Comparison of ENCODE assay signal across 19 cellular contexts in the genomic region with DNA sequence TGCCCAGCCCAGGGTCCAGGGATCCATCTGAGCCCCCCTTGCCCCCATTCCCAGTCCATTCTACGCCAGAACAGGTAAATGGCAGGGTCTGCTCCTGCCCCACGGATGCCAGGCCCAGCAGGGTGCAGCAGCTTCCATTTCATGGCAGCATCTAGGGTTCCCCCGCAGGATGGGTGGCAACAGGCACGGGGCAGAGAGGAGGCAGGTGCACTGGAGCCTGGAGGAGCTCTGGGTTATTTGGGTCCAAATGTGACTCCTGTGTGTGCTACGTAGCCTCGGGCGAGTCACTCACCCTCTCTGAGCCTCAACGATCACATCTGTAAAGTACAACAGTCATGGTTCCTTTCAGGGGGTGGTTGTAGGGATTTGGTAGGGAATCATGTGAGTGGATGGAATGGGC. TPM values are rescaled to one million over a fixed set of nuclear protein-coding genes. Genes with fewer than 3 reads are reported as not detected.
DNase-seq lines count a peak whose midpoint lies in the region; ATAC-seq, FAIRE-seq and TF ChIP-seq lines count a peak whose summit lies in the region.
"Had no signal": no experiment of that assay in that cellular context is flagged by ENCODE, and none has a peak within 500 bp of the region (broad histone marks: within the 10 kb centered on the region; RNA-seq: fewer than 3 reads in every experiment).

No MANE protein-coding gene starts in this region.

- H3K27ac ChIP-seq in A549 (no peak overlapping the region), DND-41 (ENCODE audit: low read length) (no peak overlapping the region), OCI-LY7 (ENCODE audit: low read depth, low read length, poor library complexity, severe bottlenecking) (no peak overlapping the region), mesenchymal stem cell (ENCODE audit: low read length, poor library complexity, severe bottlenecking) (no peak overlapping the region)
- H3K27ac ChIP-seq: GM23248, SJSA1 had no signal

- H4K8ac ChIP-seq in mesenchymal stem cell (ENCODE audit: low read length), result no peak overlapping the region

- H3K36me3 ChIP-seq in DND-41 (ENCODE audit: insufficient read depth, low read length) (no peaks in the 10 kb centered on the region), OCI-LY7 (ENCODE audit: insufficient read depth, low read length) (peaks cover 18% of the 10 kb centered on the region), mesenchymal stem cell (ENCODE audit: control insufficient read depth in 1 of 2, insufficient read depth in 2 of 2, low read depth in 1 of 2, low read length in 2 of 2) (no peaks in the 10 kb centered on the region)
- H3K36me3 ChIP-seq: HAP-1, SJSA1 had no signal

- intact Hi-C loops in OCI-LY7 (cut with micrococcal nuclease; ENCODE audit: unreplicated experiment), result no loop called here

- H3K4ac ChIP-seq in mesenchymal stem cell (ENCODE audit: low read depth in 1 of 2, low read length in 2 of 2), result no peak overlapping the region

- H3K4me3 ChIP-seq in A549 (no peak overlapping the region), DND-41 (ENCODE audit: low read depth in 1 of 2, low read length in 2 of 2) (no peak overlapping the region), OCI-LY7 (ENCODE audit: low read depth, low read length, poor library complexity, severe bottlenecking) (no peak overlapping the region), mesenchymal stem cell (ENCODE audit: insufficient read depth in 1 of 2, low read depth in 1 of 2, low read length in 2 of 2) (no peak overlapping the region), foreskin fibroblast (ENCODE audit: low read depth in 1 of 2, low read length in 2 of 2) (no peak overlapping the region)
- H3K4me3 ChIP-seq: GM12878, GM23248, SJSA1 had no signal

- H3K4me1 ChIP-seq in A549 (0 out of 3 replicates have a peak, but pooled peaks cover 6% of the 10 kb centered on the region), DND-41 (ENCODE audit: insufficient read depth, low read length) (peaks cover 14% of the 10 kb centered on the region), OCI-LY7 (ENCODE audit: insufficient read depth, low read length, poor library complexity, severe bottlenecking) (peaks cover 17% of the 10 kb centered on the region), mesenchymal stem cell (ENCODE audit: control insufficient read depth, insufficient read depth, low read depth, low read length) (peaks cover 6% of the 10 kb centered on the region)

- ATAC-seq in A549, result peak; percentile 14 to 26; a peak in 2 of 6 replicates
- ATAC-seq in DND-41 (ENCODE audit: insufficient read depth, low read depth), result no peak

- TF ChIP-seq CTCF in A549 (IDR thresholded peaks at IDR 0.05) (no peak), DND-41 (IDR thresholded peaks at IDR 0.05; ENCODE audit: borderline replicate concordance, extremely low read depth, low read length, poor library complexity, severe bottlenecking) (peak; percentile 18), OCI-LY7 (conservative IDR thresholded peaks at IDR 0.05; ENCODE audit: low read length) (0 out of 2 replicates have a peak, but pooled peaks have one; percentile 14), HFFc6 (IDR thresholded peaks at IDR 0.05) (no peak), foreskin fibroblast (IDR thresholded peaks at IDR 0.05; ENCODE audit: low read depth, low read length) (no peak)

- 46% methylated on average over 6 of the region's 8 CpGs for WGBS in A549 (ENCODE audit: missing lambda C conversion rate)
- 58% methylated on average over 8 of the region's 8 CpGs for WGBS in mesenchymal stem cell

- no peaks in the 10 kb centered on the region for H3K9me3 ChIP-seq in A549
- no peaks in the 10 kb centered on the region for H3K9me3 ChIP-seq in DND-41 (ENCODE audit: insufficient read depth, low read length, severe bottlenecking)
- no peaks in the 10 kb centered on the region for H3K9me3 ChIP-seq in OCI-LY7 (ENCODE audit: low read length)
- no peaks in the 10 kb centered on the region for H3K9me3 ChIP-seq in mesenchymal stem cell (ENCODE audit: control insufficient read depth, low read length)
- H3K9me3 ChIP-seq: HAP-1, SJSA1 had no signal

- peaks cover 3% of the 10 kb centered on the region for H3K27me3 Mint-ChIP-seq in HFFc6 (ENCODE audit: insufficient read depth)
- H3K27me3 Mint-ChIP-seq: CD4-positive, CD25-positive, alpha-beta regulatory T cell had no signal

- peak overlapping the region in 1 of 2 experiments; percentile 60 for H2BK12ac ChIP-seq in mesenchymal stem cell (ENCODE audit: low read length in 2 of 2)

- no peak for TF ChIP-seq EP300 in A549 (IDR thresholded peaks at IDR 0.05)

- DNase-seq in A549 (ENCODE audit: low read depth in 1 of 2, low spot score in 1 of 2) (no peak), DND-41 (no peak), OCI-LY7 (ENCODE audit: low spot score) (no peak), mesenchymal stem cell (no peak), NCI-H1048 (lab: John Stamatoyannopoulos, UW) (no peak), HFFc6 (no peak), foreskin fibroblast (no peak)
- DNase-seq: CD4-positive, CD25-positive, alpha-beta regulatory T cell; DMS79; GM23248; KG1; NCI-H1105 treated with DMSO at 0.1 percent for 48 hours; NCI-H2029 treated with DMSO at 0.1 percent for 48 hours; NCI-H345; NCI-H526 had no signal

- H3K23ac ChIP-seq in mesenchymal stem cell (ENCODE audit: low read length in 2 of 2), result no peak overlapping the region

- no peak overlapping the region for H2BK5ac ChIP-seq in mesenchymal stem cell (ENCODE audit: low read depth, low read length, poor library complexity, severe bottlenecking)

- peaks cover 8% of the 10 kb centered on the region for H3K4me1 Mint-ChIP-seq in HFFc6 (ENCODE audit: low read depth)

- H3K9ac ChIP-seq in DND-41 (ENCODE audit: low read depth, low read length) (no peak overlapping the region), mesenchymal stem cell (ENCODE audit: low read length) (no peak overlapping the region)
- H3K9ac ChIP-seq: GM23248 had no signal

- TF ChIP-seq RAD21 in A549 (conservative IDR thresholded peaks at IDR 0.05 in 1 of 2, IDR thresholded peaks at IDR 0.05 in 1 of 2), result no peak

- H3K36me3 Mint-ChIP-seq in HFFc6 (ENCODE audit: low read depth), result no peaks in the 10 kb centered on the region

- no peak overlapping the region for H3K14ac ChIP-seq in mesenchymal stem cell (ENCODE audit: low read length in 2 of 2)

- CTCF ChIA-PET in A549 (lab: Yijun Ruan, JAX) (interaction anchor here (0.6 to 8.2 kb wide), 24 partner anchors 8 to 189 kb away, joined by 3 to 136 read pairs (median 4); partner anchors contain the start of genes ARRDC2, CCDC124, IL12RB1 and SLC5A5), OCI-LY7 (lab: Charles Lee; ENCODE audit: unreplicated experiment) (interaction anchor here (0.6 kb wide), 1 partner anchor 18 kb away, joined by 3 read pairs; no protein-coding TSS in a partner anchor)

- H3K27ac Mint-ChIP-seq in HFFc6, result no peak overlapping the region

- FAIRE-seq in A549 (lab: Jason Lieb, UNC), result no peak
- FAIRE-seq: GM12878 had no signal

- H3K18ac ChIP-seq in mesenchymal stem cell (ENCODE audit: low read depth in 1 of 2, low read length in 2 of 2), result no peak overlapping the region

- H3K27me3 ChIP-seq in DND-41 (ENCODE audit: insufficient read depth, low read length, poor library complexity) (no peaks in the 10 kb centered on the region), mesenchymal stem cell (ENCODE audit: control insufficient read depth in 1 of 2, insufficient read depth in 1 of 2, low read length in 2 of 2) (peaks cover 6 to 31% of the 10 kb centered on the region in 2 experiments)
- H3K27me3 ChIP-seq: SJSA1 had no signal

- H2BK120ac ChIP-seq in mesenchymal stem cell (ENCODE audit: low read depth, low read length), result no peak overlapping the region

- no peak overlapping the region for H3K4me2 ChIP-seq in A549
- no peak overlapping the region for H3K4me2 ChIP-seq in DND-41 (ENCODE audit: insufficient read depth, low read length)
- H3K4me2 ChIP-seq in OCI-LY7 (ENCODE audit: low read length), result no peak overlapping the region
- no peak overlapping the region for H3K4me2 ChIP-seq in mesenchymal stem cell (ENCODE audit: low read length, poor library complexity, severe bottlenecking)

- H4K20me1 ChIP-seq in DND-41 (ENCODE audit: insufficient read depth, low read length) (no peaks in the 10 kb centered on the region), OCI-LY7 (ENCODE audit: insufficient read depth, low read length) (no peaks in the 10 kb centered on the region)

- H2BK15ac ChIP-seq in mesenchymal stem cell (ENCODE audit: low read depth, poor library complexity, severe bottlenecking), result peak overlapping the region; percentile 20

- H3K4me3 Mint-ChIP-seq in HFFc6, result no peak overlapping the region
- H3K4me3 Mint-ChIP-seq: CD4-positive, CD25-positive, alpha-beta regulatory T cell had no signal

- POLR2A ChIA-PET in A549 (lab: Yijun Ruan, JAX) (no interaction called here), OCI-LY7 (lab: Charles Lee) (interaction anchor here (0.7 to 1.1 kb wide), 3 partner anchors 15 to 58 kb away, joined by 3 read pairs; no protein-coding TSS in a partner anchor)

- H3K79me2 ChIP-seq in DND-41 (ENCODE audit: insufficient read depth, low read length) (no peaks in the 10 kb centered on the region), OCI-LY7 (ENCODE audit: insufficient read depth, low read depth, low read length) (no peaks in the 10 kb centered on the region)

- no peaks in the 10 kb centered on the region for H3K79me1 ChIP-seq in mesenchymal stem cell (replicated peaks; ENCODE audit: low read length, poor library complexity, severe bottlenecking)

- H2AFZ ChIP-seq in DND-41 (ENCODE audit: low read depth, low read length) (no peak overlapping the region), OCI-LY7 (ENCODE audit: low read length) (no peak overlapping the region), mesenchymal stem cell (ENCODE audit: low read depth, low read length) (no peak overlapping the region)

- no peak overlapping the region for H2AK5ac ChIP-seq in mesenchymal stem cell (ENCODE audit: low read length, severe bottlenecking)

- peak overlapping the region; percentile 41 for H4K91ac ChIP-seq in mesenchymal stem cell (ENCODE audit: low read length)

- no TSS peak for BruUV-seq in OCI-LY7 (replicated peaks; lab: Mats Ljungman, UMichigan)

- no peaks in the 10 kb centered on the region for H3K9me3 Mint-ChIP-seq in HFFc6
- H3K9me3 Mint-ChIP-seq: CD4-positive, CD25-positive, alpha-beta regulatory T cell had no signal

- TF ChIP-seq POLR2A in A549 (IDR thresholded peaks at IDR 0.05; ENCODE audit: low read length), result no peak

- H3K9me2 ChIP-seq in OCI-LY7 (ENCODE audit: insufficient read depth, low read length), result no peaks in the 10 kb centered on the region

RNA-seq across cellular contexts. Expression of gene IL12RB1, which starts 27.4 kb away (rescaled TPM):
- polyA plus RNA-seq in A549 (2011; rRNA removed), result not detected in 2 replicates
- not detected in 2 replicates for polyA plus RNA-seq in A549 (2012; cell fraction: cytosol; rRNA removed)
- not detected in 2 replicates for polyA plus RNA-seq in A549 (2012; cell fraction: nucleus; rRNA removed)
- not detected in 3 replicates for polyA plus RNA-seq in A549 (2017; fragmentation: RNase III; extraction: RNeasy Plus Mini Kit Qiagen cat#74134 plus additional on column Dnase treatment)
- polyA minus RNA-seq in A549 (2011; rRNA and poly(A)+ RNA removed), result not detected in 2 replicates
- 6.0 and 7.7 TPM in 2 replicates for total RNA-seq in OCI-LY7 (2014; rRNA removed; shearing (Covaris generic))
- 26.0 and 41.7 TPM in 2 replicates for total RNA-seq in OCI-LY7 (2022)
- 0.19 TPM for polyA plus RNA-seq in mesenchymal stem cell (2013, experiment 1 of 2)
- polyA plus RNA-seq in mesenchymal stem cell (2013, experiment 2 of 2), result 0.19 TPM
- under 1 TPM in 1 of 6 experiments, not detected in 5; 0.10 TPM for total RNA-seq in HFFc6 (2021; fragmentation: NEBNext Ultra II Directional; extraction: Animal tissue kit (Norgen Biotek cat#: 25700))
- total RNA-seq: GM23248, HT-29 had no signal
- polyA plus RNA-seq: GM23248 had no signal

RNA-seq across cellular contexts. Expression of gene MAST3, which starts 38.3 kb away (rescaled TPM):
- polyA plus RNA-seq in A549 (2011; rRNA removed), result 1.3 and 1.9 TPM in 2 replicates
- 1.7 and 2.2 TPM in 2 replicates for polyA plus RNA-seq in A549 (2012; cell fraction: cytosol; rRNA removed)
- polyA plus RNA-seq in A549 (2012; cell fraction: nucleus; rRNA removed), result 6.2 TPM in 2 replicates
- 2.0 to 2.5 TPM (median 2.0 TPM) in 3 replicates for polyA plus RNA-seq in A549 (2017; fragmentation: RNase III; extraction: RNeasy Plus Mini Kit Qiagen cat#74134 plus additional on column Dnase treatment)
- 3.4 and 3.5 TPM in 2 replicates for polyA minus RNA-seq in A549 (2011; rRNA and poly(A)+ RNA removed)
- 14.3 and 14.8 TPM in 2 replicates for total RNA-seq in OCI-LY7 (2014; rRNA removed; shearing (Covaris generic))
- total RNA-seq in OCI-LY7 (2022), result 31.0 and 31.4 TPM in 2 replicates
- 4.4 TPM for polyA plus RNA-seq in mesenchymal stem cell (2013, experiment 1 of 2)
- polyA plus RNA-seq in mesenchymal stem cell (2013, experiment 2 of 2), result 4.7 TPM
- total RNA-seq in HFFc6 (2021; fragmentation: NEBNext Ultra II Directional; extraction: Animal tissue kit (Norgen Biotek cat#: 25700)), result 10 to 100 TPM; 12.2 to 17.4 (median 13.2) TPM

RNA-seq across cellular contexts. Expression of gene ARRDC2, which starts 51.3 kb away (rescaled TPM):
- polyA plus RNA-seq in A549 (2011; rRNA removed) (11.2 and 14.5 TPM in 2 replicates), A549 (2017; fragmentation: RNase III; extraction: RNeasy Plus Mini Kit Qiagen cat#74134 plus additional on column Dnase treatment) (14.8 to 15.2 TPM (median 15.0 TPM) in 3 replicates)
- polyA plus RNA-seq in A549 (2012; cell fraction: cytosol; rRNA removed), result 20.2 and 31.4 TPM in 2 replicates
- polyA plus RNA-seq in A549 (2012; cell fraction: nucleus; rRNA removed), result 59.5 and 87.8 TPM in 2 replicates
- polyA minus RNA-seq in A549 (2011; rRNA and poly(A)+ RNA removed), result 5.6 and 7.9 TPM in 2 replicates
- 27.3 and 30.7 TPM in 2 replicates for total RNA-seq in OCI-LY7 (2014; rRNA removed; shearing (Covaris generic))
- 30.6 and 30.7 TPM in 2 replicates for total RNA-seq in OCI-LY7 (2022)
- polyA plus RNA-seq in mesenchymal stem cell (2013, experiment 1 of 2), result 3.7 TPM
- polyA plus RNA-seq in mesenchymal stem cell (2013, experiment 2 of 2), result 3.6 TPM
- total RNA-seq in HFFc6 (2021; fragmentation: NEBNext Ultra II Directional; extraction: Animal tissue kit (Norgen Biotek cat#: 25700)), result 1 to 10 TPM; 5.3 to 8.1 (median 7.0) TPM

Comparison
In these comparisons a context has a peak if more than half of its experiments do, and no peak if none do; other contexts are left out.
1. CTCF ChIP-seq: peak in DND-41 (single experiment) and OCI-LY7 (single experiment); none in A549 (single experiment), HFFc6 (single experiment) and foreskin fibroblast (single experiment).
2. RNA of gene IL12RB1, which starts 27.4 kb away (total RNA-seq): 6.0 to 41.7 TPM in OCI-LY7; 0.10 TPM in HFFc6; every median in the first group is over 4 times any median in the second.